8 cellular contexts compared by ENCODE assay signal in the genomic region with DNA sequence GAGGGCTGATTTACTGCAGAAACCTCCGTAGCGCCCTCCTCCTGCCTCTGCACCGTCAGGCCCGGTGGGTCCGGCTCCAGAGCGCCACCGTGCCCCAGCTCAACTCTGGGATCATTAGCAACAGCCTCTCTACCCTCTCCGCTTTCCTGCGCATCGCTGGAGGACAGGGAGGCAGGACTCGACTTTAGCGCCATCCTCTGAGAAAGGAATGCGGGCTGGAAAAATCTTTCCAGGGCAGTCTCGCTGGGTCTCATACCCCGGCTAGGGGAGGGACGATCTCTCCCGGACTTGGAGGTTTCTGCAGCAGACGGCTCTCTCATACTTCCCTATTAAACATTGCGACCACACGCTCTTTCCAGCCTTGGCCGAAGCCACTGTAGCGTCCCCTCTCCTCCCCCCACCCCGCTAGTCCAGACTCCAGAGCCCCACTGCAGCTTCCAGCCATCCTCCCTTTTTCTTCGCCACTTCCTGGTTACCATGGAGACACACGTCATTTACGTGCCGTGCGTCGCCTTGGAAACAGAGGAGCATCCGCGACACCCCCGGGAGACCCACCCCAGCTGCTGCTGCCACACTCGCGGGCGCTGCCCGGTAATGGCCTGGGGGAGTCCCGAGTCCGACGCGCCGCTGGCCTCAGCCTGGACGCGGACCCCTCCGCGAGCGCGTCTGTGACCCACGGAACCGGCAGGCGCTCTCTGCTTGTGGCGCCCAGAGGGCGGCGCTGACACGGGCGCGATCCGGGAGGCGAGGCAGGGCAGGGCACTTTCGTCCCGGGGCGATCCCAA. TPM values are rescaled to one million over a fixed set of nuclear protein-coding genes. Genes with fewer than 3 reads are reported as not detected.
DNase-seq lines count a peak whose midpoint lies in the region; ATAC-seq and TF ChIP-seq lines count a peak whose summit lies in the region.

A gene (plus strand): TSS at position 554 of the 785 bp plus-strand sequence. CDS start 479 bp downstream, outside the sequence.

- no peaks in the 10 kb centered on the region for H3K9me3 ChIP-seq in CD4-positive, alpha-beta memory T cell (ENCODE audit: control insufficient read depth in 1 of 2, low read length in 2 of 2)
- H3K9me3 ChIP-seq in PC-3 (ENCODE audit: low read length): no peaks in the 10 kb centered on the region

- DNase-seq in CD4-positive, alpha-beta memory T cell: peak; percentile 86 to 88 (median 88)
- DNase-seq in HS-5 (ENCODE audit: low read depth): peak; percentile 66
- DNase-seq in PC-3: peak; percentile 15
- peak; percentile 81 for DNase-seq in fibroblast of pulmonary artery (ENCODE audit: low read depth)
- DNase-seq in natural killer cell: peak; percentile 63
- peak; percentile 69 for DNase-seq in stimulated activated naive CD8-positive, alpha-beta T cell treated with anti-CD3 and anti-CD28 coated beads, Interleukin-15, Interleukin-2, amounts not matched to agents 100 U/mL and 50 U/mL, for 24 hours

- peak within 1 kb of the TSS; percentile 87 to 98 (median 96) for H3K27ac Mint-ChIP-seq in CD4-positive, alpha-beta memory T cell
- H3K27ac Mint-ChIP-seq in activated T-helper 17 cell treated with anti-CD3 and anti-CD28 coated beads, Interleukin-2, amount 50 U/mL, for 72 hours: peak within 1 kb of the TSS; percentile 83
- H3K27ac Mint-ChIP-seq in natural killer cell: peak within 1 kb of the TSS; percentile 24 to 89

- no peaks in the 10 kb centered on the region for H3K79me2 ChIP-seq in PC-3 (ENCODE audit: low read length)

- peak within 1 kb of the TSS; percentile 68 for H2AFZ ChIP-seq in PC-3 (ENCODE audit: low read length)

- no peak within 1 kb of the TSS for H3K9ac ChIP-seq in PC-3 (ENCODE audit: low read length)

- H3K4me3 Mint-ChIP-seq in CD4-positive, alpha-beta memory T cell: peak within 1 kb of the TSS; percentile 91 to 99 (median 95)
- H3K4me3 Mint-ChIP-seq in activated T-helper 17 cell treated with anti-CD3 and anti-CD28 coated beads, Interleukin-2, amount 50 U/mL, for 72 hours: peak within 1 kb of the TSS; percentile 89
- H3K4me3 Mint-ChIP-seq in natural killer cell: peak within 1 kb of the TSS; percentile 91

- intact Hi-C loops in CD4-positive, alpha-beta memory T cell (cut with micrococcal nuclease): loop anchor here (1.0 to 5.0 kb wide), 4 partner anchors 15 to 271 kb away; a partner anchor contains a TSS
- intact Hi-C loops in PC-3 (cut with micrococcal nuclease): loop anchor here (10.0 kb wide), 1 partner anchor 278 kb away; a partner anchor contains a TSS
- intact Hi-C loops in natural killer cell (cut with micrococcal nuclease): loop anchor here (10.0 kb wide), 1 partner anchor 272 kb away; no protein-coding TSS in a partner anchor

- peak within 1 kb of the TSS; percentile 52 to 99 for H3K4me3 ChIP-seq in CD4-positive, alpha-beta memory T cell (ENCODE audit: low read length in 2 of 2)
- H3K4me3 ChIP-seq in PC-3 (ENCODE audit: low read length): peak within 1 kb of the TSS; percentile 56
- peak within 1 kb of the TSS; percentile 73 for H3K4me3 ChIP-seq in fibroblast of pulmonary artery (replicated peaks; ENCODE audit: low read depth, low read length)

- H3K4me1 Mint-ChIP-seq in CD4-positive, alpha-beta memory T cell: peaks cover 4 to 25% (median 10%) of the 10 kb centered on the region in 4 donors
- peaks cover 5% of the 10 kb centered on the region for H3K4me1 Mint-ChIP-seq in activated T-helper 17 cell treated with anti-CD3 and anti-CD28 coated beads, Interleukin-2, amount 50 U/mL, for 72 hours
- peaks cover 18 to 23% of the 10 kb centered on the region in 2 donors for H3K4me1 Mint-ChIP-seq in natural killer cell

- CTCF ChIA-PET in CD4-positive, alpha-beta memory T cell (lab: Charles Lee; ENCODE audit: partially characterized antibody): interaction anchor here (0.8 to 8.2 kb wide), 20 partner anchors 9 to 440 kb away, joined by 3 to 127 read pairs (median 4); a partner anchor contains a TSS
- CTCF ChIA-PET in PC-3 (lab: Charles Lee): no interaction called here

- peak within 1 kb of the TSS; percentile 80 for H3K4me2 ChIP-seq in PC-3 (ENCODE audit: low read length)

- no peaks in the 10 kb centered on the region for H3K27me3 ChIP-seq in CD4-positive, alpha-beta memory T cell (ENCODE audit: insufficient read depth, low read length)
- peaks cover 45% of the 10 kb centered on the region for H3K27me3 ChIP-seq in PC-3 (ENCODE audit: low read length)

- BruUV-seq in PC-3 (replicated peaks; lab: Mats Ljungman, UMichigan): no TSS peak

- no peaks in the 10 kb centered on the region for H3K36me3 ChIP-seq in CD4-positive, alpha-beta memory T cell (ENCODE audit: insufficient read depth, low read length)
- no peaks in the 10 kb centered on the region for H3K36me3 ChIP-seq in PC-3 (ENCODE audit: low read depth, low read length)

- no peaks in the 10 kb centered on the region for H3K9me2 ChIP-seq in PC-3 (replicated peaks; ENCODE audit: low read length)

- no peaks in the 10 kb centered on the region for H3F3A ChIP-seq in PC-3 (ENCODE audit: low read length, unreplicated experiment)

- H3K9me3 Mint-ChIP-seq in CD4-positive, alpha-beta memory T cell: no peaks in the 10 kb centered on the region
- no peaks in the 10 kb centered on the region for H3K9me3 Mint-ChIP-seq in activated T-helper 17 cell treated with anti-CD3 and anti-CD28 coated beads, Interleukin-2, amount 50 U/mL, for 72 hours
- H3K9me3 Mint-ChIP-seq in natural killer cell: no peaks in the 10 kb centered on the region

- peak within 1 kb of the TSS; percentile 61 for H3K27ac ChIP-seq in CD4-positive, alpha-beta memory T cell (ENCODE audit: low read depth, low read length)
- H3K27ac ChIP-seq in PC-3 (ENCODE audit: low read length): no peak within 1 kb of the TSS

- POLR2A ChIA-PET in CD4-positive, alpha-beta memory T cell (lab: Charles Lee; ENCODE audit: partially characterized antibody): interaction anchor here (0.6 to 3.4 kb wide), 10 partner anchors 15 to 499 kb away, joined by 3 to 65 read pairs (median 4); a partner anchor contains a TSS
- POLR2A ChIA-PET in PC-3 (lab: Charles Lee; ENCODE audit: unreplicated experiment): interaction anchor here (0.7 kb wide), 1 partner anchor 273 kb away, joined by 3 read pairs; no protein-coding TSS in a partner anchor

- peaks cover 15% of the 10 kb centered on the region for H3K4me1 ChIP-seq in CD4-positive, alpha-beta memory T cell (ENCODE audit: insufficient read depth, low read length)
- H3K4me1 ChIP-seq in PC-3 (ENCODE audit: insufficient read depth, low read length): peaks cover 13% of the 10 kb centered on the region

- H3K27me3 Mint-ChIP-seq in CD4-positive, alpha-beta memory T cell: peaks cover 12 to 14% of the 10 kb centered on the region in 2 donors
- peaks cover 16% of the 10 kb centered on the region for H3K27me3 Mint-ChIP-seq in activated T-helper 17 cell treated with anti-CD3 and anti-CD28 coated beads, Interleukin-2, amount 50 U/mL, for 72 hours
- peaks cover 48 to 52% of the 10 kb centered on the region in 2 donors for H3K27me3 Mint-ChIP-seq in natural killer cell (ENCODE audit: low read depth in 2 of 2)

- TF ChIP-seq CTCF in PC-3 (conservative IDR thresholded peaks at IDR 0.05; ENCODE audit: low read depth, low read length): peak; percentile 42
- TF ChIP-seq CTCF in fibroblast of pulmonary artery (IDR thresholded peaks at IDR 0.05; ENCODE audit: low read length, missing control alignments): peak; percentile 31
- peak; percentile 52 for TF ChIP-seq CTCF in natural killer cell (IDR thresholded peaks at IDR 0.05)

- no peaks in the 10 kb centered on the region for H4K20me1 ChIP-seq in PC-3 (ENCODE audit: low read length)

- peak; percentile 82 for ATAC-seq in GM19455 (IDR thresholded peaks at IDR 0.05; ENCODE audit: unreplicated experiment)
- peak; percentile 51 for ATAC-seq in PC-3
- peak; percentile 87 for ATAC-seq in activated T-helper 17 cell treated with anti-CD3 and anti-CD28 coated beads, Interleukin-2, amount 50 U/mL, for 72 hours (replicated peaks)
- ATAC-seq in natural killer cell: peak; percentile 74 to 79 (median 74)
- peak; percentile 73 for ATAC-seq in stimulated activated naive CD8-positive, alpha-beta T cell treated with anti-CD3 and anti-CD28 coated beads, Interleukin-15, Interleukin-2, amounts not matched to agents 100 U/mL and 50 U/mL, for 24 hours

- H3K36me3 Mint-ChIP-seq in CD4-positive, alpha-beta memory T cell: peaks cover 0 to 7% of the 10 kb centered on the region in 2 donors
- H3K36me3 Mint-ChIP-seq in activated T-helper 17 cell treated with anti-CD3 and anti-CD28 coated beads, Interleukin-2, amount 50 U/mL, for 72 hours (ENCODE audit: low read depth): no peaks in the 10 kb centered on the region
- no peaks in the 10 kb centered on the region for H3K36me3 Mint-ChIP-seq in natural killer cell

RNA-seq across cellular contexts. Expression of the gene that starts here (rescaled TPM):
- total RNA-seq in CD4-positive, alpha-beta memory T cell: under 1 TPM; 0.42 to 0.47 TPM
- polyA plus RNA-seq in CD4-positive, alpha-beta memory T cell: under 1 TPM in 1 of 2 donors, not detected in 1; 0.15 TPM
- total RNA-seq in PC-3 (2014; rRNA removed) (not detected in 2 replicates), natural killer cell (1 to 10 TPM; 3.0 to 6.2 (median 4.2) TPM)
- total RNA-seq in activated T-helper 17 cell treated with anti-CD3 and anti-CD28 coated beads, Interleukin-2, amount 50 U/mL, for 72 hours: under 1 TPM; 0.67 to 0.69 TPM

Comparison
In these comparisons a context has a peak if more than half of its experiments do, and no peak if none do; other contexts are left out.
1. Peak in DNase-seq, H3K4me3 ChIP-seq and H3K27ac ChIP-seq in CD4-positive, alpha-beta memory T cell; RNA of the gene not detected or under 1 TPM.
2. Peak in DNase-seq, ATAC-seq, H3K4me3 ChIP-seq and H3K4me2 ChIP-seq in PC-3; RNA of the gene not detected or under 1 TPM.
3. Peak in ATAC-seq in activated T-helper 17 cell treated with anti-CD3 and anti-CD28 coated beads, Interleukin-2, amount 50 U/mL, for 72 hours; RNA of the gene not detected or under 1 TPM.
4. DNase-seq: peak in every context shown above with its lines; median percentile 88 in CD4-positive, alpha-beta memory T cell; 81 in fibroblast of pulmonary artery; 69 in stimulated activated naive CD8-positive, alpha-beta T cell treated with anti-CD3 and anti-CD28 coated beads, Interleukin-15, Interleukin-2, amounts not matched to agents 100 U/mL and 50 U/mL, for 24 hours; 66 in HS-5; 63 in natural killer cell; 15 in PC-3.